21 cellular contexts compared by ENCODE assay signal in genomic region chr18:48754993-48755473, GRCh38.
DNase-seq lines count a peak whose midpoint lies in the region; ATAC-seq, FAIRE-seq and TF ChIP-seq lines count a peak whose summit lies in the region.
"Had no signal": no experiment of that assay in that cellular context is flagged by ENCODE, and none has a peak within 500 bp of the region (broad histone marks: within the 10 kb centered on the region; RNA-seq: fewer than 3 reads in every experiment).

No MANE protein-coding gene starts in this region.

- H3K9ac ChIP-seq in neural progenitor cell = no peak overlapping the region

- no peaks in the 10 kb centered on the region for H3F3A ChIP-seq in neural progenitor cell (ENCODE audit: low read depth)

- FAIRE-seq in GM18507 (lab: Jason Lieb, UNC) = peak; percentile 91
- FAIRE-seq: astrocyte had no signal

- DNase-seq in GM18507 (ENCODE audit: extremely low spot score, insufficient read length, low read depth) (no peak), kidney tubule cell (ENCODE audit: low spot score) (peak; percentile 4), neural progenitor cell (ENCODE audit: low spot score) (no peak)
- no peak for DNase-seq in activated CD4-positive, alpha-beta T cell treated with anti-CD3 and anti-CD28 coated beads, Interleukin-2, amount 50 U/mL, for 4 hours
- DNase-seq: activated CD8-positive, alpha-beta memory T cell treated with anti-CD3 and anti-CD28 coated beads, Interleukin-2, amount 50 U/mL, for 4 hours; activated gamma-delta T cell treated with Interleukin-2 at 50 U/mL for 16 hours; dermis blood vessel endothelial cell; GOT3; KBM-7; NCI-H1092; NCI-H82; T-cell; trophoblast cell had no signal

- no peak overlapping the region for H3K4me2 ChIP-seq in neural progenitor cell
- H3K4me2 ChIP-seq: hepatocyte had no signal

- peak; percentile 52 for ATAC-seq in GM21423 (IDR thresholded peaks at IDR 0.05; ENCODE audit: unreplicated experiment)
- ATAC-seq in HG03045 (IDR thresholded peaks at IDR 0.05; ENCODE audit: unreplicated experiment) = peak; percentile 43
- no peak for ATAC-seq in HG03025 (IDR thresholded peaks at IDR 0.05; ENCODE audit: low FRiP score, unreplicated experiment)
- no peak for ATAC-seq in GM19328 (IDR thresholded peaks at IDR 0.05; ENCODE audit: unreplicated experiment)
- ATAC-seq: T-cell had no signal

- H3K36me3 Mint-ChIP-seq in neural progenitor cell = peaks cover 12% of the 10 kb centered on the region
- H3K36me3 Mint-ChIP-seq: T-cell had no signal

- H3K27me3 Mint-ChIP-seq in neural progenitor cell (ENCODE audit: insufficient read depth, low read depth) = peaks cover 11% of the 10 kb centered on the region
- H3K27me3 Mint-ChIP-seq: T-cell had no signal

- no peak overlapping the region for H3K27ac Mint-ChIP-seq in neural progenitor cell
- H3K27ac Mint-ChIP-seq: T-cell had no signal

- H3K36me3 ChIP-seq in neural progenitor cell = no peaks in the 10 kb centered on the region

- H3K4me1 Mint-ChIP-seq in neural progenitor cell = peaks cover 4% of the 10 kb centered on the region
- H3K4me1 Mint-ChIP-seq: T-cell had no signal

- no peaks in the 10 kb centered on the region for H3K9me3 Mint-ChIP-seq in neural progenitor cell
- H3K9me3 Mint-ChIP-seq: T-cell had no signal

- no peak overlapping the region for H3K27ac ChIP-seq in neural progenitor cell
- H3K27ac ChIP-seq: hepatocyte, HL-60 had no signal

- no peak overlapping the region for H2AFZ ChIP-seq in neural progenitor cell (replicated peaks)
- H2AFZ ChIP-seq: hepatocyte had no signal

- H3K27me3 ChIP-seq in neural progenitor cell = no peaks in the 10 kb centered on the region
- H3K27me3 ChIP-seq: esophagus muscularis mucosa, hepatocyte had no signal

- H4K20me1 ChIP-seq in neural progenitor cell (ENCODE audit: low read depth) = no peaks in the 10 kb centered on the region

- H3K4me3 Mint-ChIP-seq in neural progenitor cell = no peak overlapping the region
- H3K4me3 Mint-ChIP-seq: T-cell had no signal

- TF ChIP-seq CTCF in neural progenitor cell (IDR thresholded peaks at IDR 0.05) = no peak

- H3K79me2 ChIP-seq in neural progenitor cell (ENCODE audit: low read depth) = no peaks in the 10 kb centered on the region
- H3K79me2 ChIP-seq: hepatocyte had no signal

- no peak overlapping the region for H3K4me3 ChIP-seq in neural progenitor cell
- H3K4me3 ChIP-seq: esophagus muscularis mucosa, hepatocyte had no signal

- H3K9me3 ChIP-seq in neural progenitor cell (ENCODE audit: low read depth) = no peaks in the 10 kb centered on the region
- H3K9me3 ChIP-seq: esophagus muscularis mucosa had no signal

- H3K4me1 ChIP-seq in neural progenitor cell = peaks cover 3% of the 10 kb centered on the region

Comparison
In these comparisons a context has a peak if more than half of its experiments do, and no peak if none do; other contexts are left out.
1. ATAC-seq: peak in GM21423 (single experiment) and HG03045 (single experiment); none in HG03025 (single experiment) and GM19328 (single experiment).